In the genomic region with DNA sequence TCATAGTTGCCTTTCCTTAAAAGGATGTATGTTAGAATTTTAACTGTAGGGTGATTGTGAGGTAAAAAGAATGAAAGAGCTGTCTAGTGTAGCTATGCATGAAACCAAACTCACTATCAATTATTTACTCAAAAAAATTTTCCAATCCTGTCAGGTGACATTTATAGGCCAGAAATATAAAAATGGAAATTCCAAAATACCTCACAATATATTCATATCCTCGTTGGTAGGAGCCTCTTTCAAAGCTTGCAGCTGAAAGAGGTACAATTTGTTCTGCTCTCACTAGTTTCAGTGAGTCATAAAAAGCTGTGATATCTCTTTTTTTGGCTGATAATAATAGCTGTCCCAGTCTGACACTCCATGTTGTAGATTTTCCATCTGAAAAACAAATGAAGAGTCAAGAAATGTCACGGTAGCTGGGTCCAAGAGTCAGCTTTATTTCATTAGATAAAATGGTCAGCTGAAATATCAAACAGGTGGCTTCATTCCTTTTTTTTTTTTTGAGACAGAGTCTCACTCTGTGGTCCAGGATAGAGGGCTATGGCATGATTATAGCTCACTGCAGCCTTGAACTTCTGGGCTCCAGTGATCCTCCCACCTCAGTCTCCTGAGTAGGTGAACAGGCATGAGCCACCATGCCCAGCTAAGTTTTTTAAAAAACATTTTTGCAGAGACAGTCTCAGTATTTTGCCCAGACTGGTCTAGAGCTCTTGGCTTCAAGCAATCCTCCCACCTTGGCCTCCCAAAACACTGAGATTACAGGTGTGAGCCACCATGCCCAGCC, we compare ENCODE assay signal across 14 cellular contexts. TPM values are rescaled to one million over a fixed set of nuclear protein-coding genes. Genes with fewer than 3 reads are reported as not detected.
DNase-seq lines count a peak whose midpoint lies in the region; ATAC-seq and TF ChIP-seq lines count a peak whose summit lies in the region.
"Had no signal": no experiment of that assay in that cellular context is flagged by ENCODE, and none has a peak within 500 bp of the region (broad histone marks: within the 10 kb centered on the region; RNA-seq: fewer than 3 reads in every experiment).

No MANE protein-coding gene starts in this region.

- H2AFZ ChIP-seq in OCI-LY3 (ENCODE audit: low read depth, low read length) (no peak overlapping the region), hepatocyte (no peak overlapping the region)

- H3K27me3 ChIP-seq in OCI-LY3 (ENCODE audit: low read depth, low read length) (no peaks in the 10 kb centered on the region), hepatocyte (no peaks in the 10 kb centered on the region)

- peak overlapping the region; percentile 30; the same call in 1 of the 2 replicates for H3K27ac ChIP-seq in OCI-LY3 (ENCODE audit: low read length)
- no peak overlapping the region for H3K27ac ChIP-seq in hepatocyte

- no peak overlapping the region for H3K27ac Mint-ChIP-seq in stimulated activated effector memory CD8-positive, alpha-beta T cell treated with anti-CD3 and anti-CD28 coated beads, Interleukin-12 subunit alpha, Interleukin-12 subunit beta, amount 100 ng/mL, for 72 hours
- H3K27ac Mint-ChIP-seq: natural killer cell had no signal

- H3K9me3 ChIP-seq in OCI-LY3 (ENCODE audit: insufficient read depth, low read length) (no peaks in the 10 kb centered on the region), hepatocyte (ENCODE audit: low read depth) (no peaks in the 10 kb centered on the region)

- peak; percentile 70 for DNase-seq in iris pigment epithelial cell (ENCODE audit: low read depth)
- DNase-seq in middle frontal gyrus (ENCODE audit: extremely low spot score, low spot score) = no peak
- DNase-seq in hepatocyte (ENCODE audit: low spot score) = no peak
- no peak for DNase-seq in stimulated activated effector memory CD8-positive, alpha-beta T cell treated with anti-CD3 and anti-CD28 coated beads, Interleukin-12 subunit alpha, Interleukin-12 subunit beta, amount 100 ng/mL, for 72 hours (ENCODE audit: low spot score in 2 of 2)
- no peak for DNase-seq in NCI-H748 treated with DMSO at 0.1 percent for 48 hours (lab: John Stamatoyannopoulos, UW)
- DNase-seq: activated gamma-delta T cell treated with Interleukin-2 at 50 U/mL for 16 hours; natural killer cell; NCI-H2029; stimulated activated naive CD4-positive, alpha-beta T cell had no signal

- H3K4me3 Mint-ChIP-seq in stimulated activated effector memory CD8-positive, alpha-beta T cell treated with anti-CD3 and anti-CD28 coated beads, Interleukin-12 subunit alpha, Interleukin-12 subunit beta, amount 100 ng/mL, for 72 hours = no peak overlapping the region
- H3K4me3 Mint-ChIP-seq: natural killer cell had no signal

- peaks cover 6% of the 10 kb centered on the region for H3K4me1 Mint-ChIP-seq in stimulated activated effector memory CD8-positive, alpha-beta T cell treated with anti-CD3 and anti-CD28 coated beads, Interleukin-12 subunit alpha, Interleukin-12 subunit beta, amount 100 ng/mL, for 72 hours
- H3K4me1 Mint-ChIP-seq: natural killer cell had no signal

- H3K36me3 ChIP-seq in OCI-LY3 (replicated peaks; ENCODE audit: low read depth, low read length) = peaks cover 32% of the 10 kb centered on the region
- no peaks in the 10 kb centered on the region for H3K36me3 ChIP-seq in hepatocyte (replicated peaks; ENCODE audit: insufficient read depth, low read depth)

- H3K9me3 Mint-ChIP-seq in stimulated activated effector memory CD8-positive, alpha-beta T cell treated with anti-CD3 and anti-CD28 coated beads, Interleukin-12 subunit alpha, Interleukin-12 subunit beta, amount 100 ng/mL, for 72 hours = peaks cover 4% of the 10 kb centered on the region
- H3K9me3 Mint-ChIP-seq: natural killer cell had no signal

- H3K9me2 ChIP-seq in hepatocyte (replicated peaks; ENCODE audit: insufficient read depth) = no peaks in the 10 kb centered on the region

- peaks cover 93% of the 10 kb centered on the region for H3K36me3 Mint-ChIP-seq in stimulated activated effector memory CD8-positive, alpha-beta T cell treated with anti-CD3 and anti-CD28 coated beads, Interleukin-12 subunit alpha, Interleukin-12 subunit beta, amount 100 ng/mL, for 72 hours

- no peak overlapping the region for H3K9ac ChIP-seq in OCI-LY3 (ENCODE audit: low read length)

- 82% methylated on average over 2 of the region's 2 CpGs for WGBS in hepatocyte (ENCODE audit: low lambda C conversion rate, missing lambda C conversion rate)

- no peaks in the 10 kb centered on the region for H4K20me1 ChIP-seq in OCI-LY3 (ENCODE audit: insufficient read depth, low read length)
- H4K20me1 ChIP-seq in hepatocyte (ENCODE audit: insufficient read depth, poor library complexity, severe bottlenecking) = no peaks in the 10 kb centered on the region

- H3K79me2 ChIP-seq in OCI-LY3 (ENCODE audit: low read length) (no peaks in the 10 kb centered on the region), hepatocyte (no peaks in the 10 kb centered on the region)

- H3K4me3 ChIP-seq in OCI-LY3 (ENCODE audit: low read length) (no peak overlapping the region), hepatocyte (no peak overlapping the region)

- peak; percentile 85 for ATAC-seq in GM18511 (IDR thresholded peaks at IDR 0.05; ENCODE audit: unreplicated experiment)
- peak; percentile 75 for ATAC-seq in GM21786 (IDR thresholded peaks at IDR 0.05; ENCODE audit: unreplicated experiment)
- no peak for ATAC-seq in stimulated activated effector memory CD8-positive, alpha-beta T cell treated with anti-CD3 and anti-CD28 coated beads, Interleukin-12 subunit alpha, Interleukin-12 subunit beta, amount 100 ng/mL, for 72 hours
- ATAC-seq: HCT116, HepG2, natural killer cell had no signal

- TF ChIP-seq CTCF in OCI-LY3 (IDR thresholded peaks at IDR 0.05; ENCODE audit: low read depth, low read length) (no peak), hepatocyte (IDR thresholded peaks at IDR 0.05; ENCODE audit: poor library complexity) (no peak)

- H3K4me2 ChIP-seq in OCI-LY3 (ENCODE audit: low read length) (no peak overlapping the region), hepatocyte (no peak overlapping the region)

- H3K4me1 ChIP-seq in OCI-LY3 (ENCODE audit: low read length) (peaks cover 12% of the 10 kb centered on the region; the same call in 1 of the 2 replicates), hepatocyte (ENCODE audit: insufficient read depth) (no peaks in the 10 kb centered on the region)

RNA-seq across cellular contexts. Expression of a gene that starts 50.8 kb away (rescaled TPM):
- 39.5 and 40.2 TPM in 2 replicates for total RNA-seq in hepatocyte
- polyA plus RNA-seq in hepatocyte = 6.0 and 7.3 TPM in 2 replicates
